Comparison of ENCODE assay signal across 8 cellular contexts in genomic region chr13:114067381-114067885, GRCh38.
A peak's percentile ranks its signal among the peaks of the same experiment; 100 is the strongest.
DNase-seq lines count a peak whose midpoint lies in the region; ATAC-seq and TF ChIP-seq lines count a peak whose summit lies in the region.

No MANE protein-coding gene starts in this region.

- H3K27me3 Mint-ChIP-seq in CD4-positive, alpha-beta T cell = no peaks in the 10 kb centered on the region

- CTCF ChIA-PET in CD4-positive, alpha-beta T cell (lab: Charles Lee) = interaction anchor here (1.1 to 1.2 kb wide), 3 partner anchors 9 to 159 kb away, joined by 3 to 5 read pairs (median 4); no protein-coding TSS in a partner anchor

- peak overlapping the region; percentile 76 for H3K4me3 Mint-ChIP-seq in CD4-positive, alpha-beta T cell

- no peaks in the 10 kb centered on the region for H3K9me3 Mint-ChIP-seq in CD4-positive, alpha-beta T cell

- peak in 1 of 10 experiments; percentile 21 for DNase-seq in CD4-positive, alpha-beta T cell
- DNase-seq in activated CD4-positive, alpha-beta T cell treated with anti-CD3 and anti-CD28 coated beads, Interleukin-2, amount 50 U/mL, for 48 hours = peak; percentile 53 to 65
- peak; percentile 52 for DNase-seq in hepatic stellate cell (ENCODE audit: low spot score)
- peak; percentile 88 for DNase-seq in stromal cell of bone marrow (ENCODE audit: low read depth)
- no peak for DNase-seq in COLO668 (lab: John Stamatoyannopoulos, UW; ENCODE audit: unreplicated experiment)
- DNase-seq in OCI-M1 (lab: John Stamatoyannopoulos, UW) = no peak

- ATAC-seq in CD4-positive, alpha-beta T cell (ENCODE audit: poor library complexity) = peak; percentile 20
- ATAC-seq in GM19324 (IDR thresholded peaks at IDR 0.05; ENCODE audit: low FRiP score, unreplicated experiment) (peak; percentile 64), HG03354 (IDR thresholded peaks at IDR 0.05; ENCODE audit: poor library complexity, severe bottlenecking, unreplicated experiment) (peak; percentile 70)

- peak overlapping the region; percentile 74 for H3K27ac ChIP-seq in CD4-positive, alpha-beta T cell (ENCODE audit: low read depth, low read length)

- intact Hi-C loops in CD4-positive, alpha-beta T cell (cut with DNase I, micrococcal nuclease) = loop anchor here (2.0 to 5.0 kb wide), 4 partner anchors 45 to 160 kb away; no protein-coding TSS in a partner anchor

- peaks cover 70% of the 10 kb centered on the region for H3K4me1 Mint-ChIP-seq in CD4-positive, alpha-beta T cell (ENCODE audit: low read depth)

- H3K27me3 ChIP-seq in CD4-positive, alpha-beta T cell (ENCODE audit: control insufficient read depth, insufficient read depth, low read length) = no peaks in the 10 kb centered on the region

- peak overlapping the region; percentile 95 for H3K27ac Mint-ChIP-seq in CD4-positive, alpha-beta T cell

- H3K9me3 ChIP-seq in CD4-positive, alpha-beta T cell (ENCODE audit: control insufficient read depth, low read length) = no peaks in the 10 kb centered on the region

- no peak for TF ChIP-seq CTCF in CD4-positive, alpha-beta T cell (IDR thresholded peaks at IDR 0.05)

- POLR2A ChIA-PET in CD4-positive, alpha-beta T cell (lab: Charles Lee) = interaction anchor here (0.8 to 4.3 kb wide), 16 partner anchors 9 to 250 kb away, joined by 3 to 33 read pairs (median 4); partner anchors contain the start of gene UPF3A

- peaks cover 77% of the 10 kb centered on the region for H3K36me3 Mint-ChIP-seq in CD4-positive, alpha-beta T cell (ENCODE audit: low read depth)

Comparison
In these comparisons a context has a peak if more than half of its experiments do, and no peak if none do; other contexts are left out.
1. ATAC-seq: peak in every context shown above with its lines; median percentile 70 in HG03354; 64 in GM19324; 20 in CD4-positive, alpha-beta T cell.
2. DNase-seq: peak in activated CD4-positive, alpha-beta T cell treated with anti-CD3 and anti-CD28 coated beads, Interleukin-2, amount 50 U/mL, for 48 hours (2 of 2), hepatic stellate cell (single experiment) and stromal cell of bone marrow (single experiment); none in COLO668 (single experiment) and OCI-M1 (single experiment).